ENCODE assay signal across 19 cellular contexts in genomic region chr2:144143294-144144092, GRCh38.
DNase-seq lines count a peak whose midpoint lies in the region; ATAC-seq and TF ChIP-seq lines count a peak whose summit lies in the region.
"Had no signal": no experiment of that assay in that cellular context is flagged by ENCODE, and none has a peak within 500 bp of the region (broad histone marks: within the 10 kb centered on the region; RNA-seq: fewer than 3 reads in every experiment).

No MANE protein-coding gene starts in this region.

- no peak overlapping the region for H2BK15ac ChIP-seq in H9 (ENCODE audit: low read depth, low read length)

- H3K27me3 Mint-ChIP-seq in activated CD8-positive, alpha-beta T cell treated with anti-CD3 and anti-CD28 coated beads, Interleukin-2, amount 10 ng/mL, durations not matched to agents 7 days and 5 days (ENCODE audit: low read depth), result no peaks in the 10 kb centered on the region
- no peaks in the 10 kb centered on the region for H3K27me3 Mint-ChIP-seq in H9 (ENCODE audit: low read depth)
- H3K27me3 Mint-ChIP-seq in T-cell, result no peaks in the 10 kb centered on the region
- H3K27me3 Mint-ChIP-seq: activated CD4-positive, alpha-beta T cell treated with anti-CD3 and anti-CD28 coated beads for 36 hours; activated T-cell treated with anti-CD3 and anti-CD28 coated beads, Interleukin-2, amount 50 U/mL, for 24 hours had no signal

- H3K14ac ChIP-seq in H9 (ENCODE audit: insufficient read depth, low read length), result no peak overlapping the region

- no peak overlapping the region for H4K5ac ChIP-seq in H9 (ENCODE audit: insufficient read length, low read depth, low read length)

- no peaks in the 10 kb centered on the region for H3K4me1 Mint-ChIP-seq in activated CD8-positive, alpha-beta T cell treated with anti-CD3 and anti-CD28 coated beads, Interleukin-2, amount 10 ng/mL, durations not matched to agents 7 days and 5 days (ENCODE audit: low read depth)
- H3K4me1 Mint-ChIP-seq in H9 (0 out of 4 replicates have a peak, but pooled peaks cover 0 to 2% of the 10 kb centered on the region in 2 experiments), T-cell (no peaks in the 10 kb centered on the region)
- H3K4me1 Mint-ChIP-seq: activated CD4-positive, alpha-beta T cell treated with anti-CD3 and anti-CD28 coated beads for 36 hours had no signal

- H3K27ac ChIP-seq in OCI-LY7 (ENCODE audit: low read depth, low read length, poor library complexity, severe bottlenecking) (no peak overlapping the region), gastroesophageal sphincter (no peak overlapping the region), H9 (ENCODE audit: insufficient read length, low read depth, low read length) (no peak overlapping the region)
- H3K27ac ChIP-seq: BLaER1, epithelial cell of prostate, psoas muscle had no signal

- no peak overlapping the region for H4K8ac ChIP-seq in H9 (replicated peaks; ENCODE audit: insufficient read length, low read depth, low read length)

- intact Hi-C loops in OCI-LY7 (cut with micrococcal nuclease; ENCODE audit: unreplicated experiment), result loop anchor here (10.0 kb wide), 1 partner anchor 1611 kb away; no protein-coding TSS in a partner anchor

- no peak overlapping the region for H3T11ph ChIP-seq in H9 (ENCODE audit: low read length)

- no peak overlapping the region for H3K27ac Mint-ChIP-seq in activated CD8-positive, alpha-beta T cell treated with anti-CD3 and anti-CD28 coated beads, Interleukin-2, amount 10 ng/mL, durations not matched to agents 7 days and 5 days
- H3K27ac Mint-ChIP-seq in H9 (no peak overlapping the region), T-cell (no peak overlapping the region)
- H3K27ac Mint-ChIP-seq: activated CD4-positive, alpha-beta T cell treated with anti-CD3 and anti-CD28 coated beads for 36 hours; activated T-cell treated with anti-CD3 and anti-CD28 coated beads, Interleukin-2, amount 50 U/mL, for 24 hours; T-helper 1 cell treated with Interleukin-12 subunit alpha and Interleukin-12 subunit beta and Interleukin-4 antibody, amounts not matched to agents 30 μg/mL and 1 μg/mL, for 36 hours had no signal

- H2BK5ac ChIP-seq in H9 (ENCODE audit: insufficient read length, low read length), result no peak overlapping the region

- H4K20me1 ChIP-seq in OCI-LY7 (ENCODE audit: insufficient read depth, low read length) (no peaks in the 10 kb centered on the region), H9 (ENCODE audit: control insufficient read depth, insufficient read depth, insufficient read length) (no peaks in the 10 kb centered on the region)
- H4K20me1 ChIP-seq: BLaER1 had no signal

- WGBS in gastroesophageal sphincter (ENCODE audit: low coverage in 1 of 2), 2 donors, result 87 to 88% methylated on average over 4 of the region's 4 CpGs
- no CpG with 5 or more reads among the region's 4 CpGs for WGBS in H9 (ENCODE audit: extremely low coverage, insufficient read length, low lambda C conversion rate)

- no peaks in the 10 kb centered on the region for H3K79me1 ChIP-seq in H9 (ENCODE audit: insufficient read depth, low read depth, low read length, poor library complexity, severe bottlenecking)

- H3K4me1 ChIP-seq in OCI-LY7 (ENCODE audit: insufficient read depth, low read length, poor library complexity, severe bottlenecking), result peaks cover 3% of the 10 kb centered on the region
- peaks cover 0 to 7% (median 0%) of the 10 kb centered on the region in 3 donors for H3K4me1 ChIP-seq in gastroesophageal sphincter
- no peaks in the 10 kb centered on the region for H3K4me1 ChIP-seq in H9 (ENCODE audit: insufficient read depth, low read length)
- H3K4me1 ChIP-seq: BLaER1, psoas muscle had no signal

- no peak overlapping the region for H3K23ac ChIP-seq in H9 (ENCODE audit: insufficient read length, low read depth, low read length)

- no TSS peak for BruUV-seq in OCI-LY7 (replicated peaks; lab: Mats Ljungman, UMichigan)

- no peak for TF ChIP-seq POLR2A in gastroesophageal sphincter (IDR thresholded peaks at IDR 0.05)

- H2AK5ac ChIP-seq in H9 (ENCODE audit: insufficient read length, low read length), result no peak overlapping the region

- H3K9ac ChIP-seq in H9 (ENCODE audit: extremely low read depth, insufficient read length, low read length), result no peak overlapping the region
- H3K9ac ChIP-seq: BLaER1 had no signal

- ATAC-seq in HG02885 (IDR thresholded peaks at IDR 0.05; ENCODE audit: poor library complexity, unreplicated experiment) (peak; percentile 49), gastroesophageal sphincter (peak; percentile 41), GM19463 (IDR thresholded peaks at IDR 0.05; ENCODE audit: unreplicated experiment) (no peak), T-cell (replicated peaks in 1 of 4) (no peak)
- ATAC-seq in activated CD8-positive, alpha-beta T cell treated with anti-CD3 and anti-CD28 coated beads, Interleukin-2, amount 10 ng/mL, durations not matched to agents 7 days and 5 days, result no peak
- ATAC-seq: activated CD4-positive, alpha-beta T cell treated with anti-CD3 and anti-CD28 coated beads for 36 hours; PC-3; psoas muscle had no signal

- H3K18ac ChIP-seq in H9 (ENCODE audit: insufficient read length, low read depth, low read length), result no peak overlapping the region

- no peaks in the 10 kb centered on the region for H3K23me2 ChIP-seq in H9 (ENCODE audit: insufficient read length, low read depth, low read length, poor library complexity, severe bottlenecking)

- H3K9me3 Mint-ChIP-seq in activated CD8-positive, alpha-beta T cell treated with anti-CD3 and anti-CD28 coated beads, Interleukin-2, amount 10 ng/mL, durations not matched to agents 7 days and 5 days (ENCODE audit: insufficient read depth), result no peaks in the 10 kb centered on the region
- H3K9me3 Mint-ChIP-seq in H9 (no peaks in the 10 kb centered on the region), T-cell (no peaks in the 10 kb centered on the region)
- H3K9me3 Mint-ChIP-seq: activated T-cell treated with anti-CD3 and anti-CD28 coated beads, Interleukin-2, amount 50 U/mL, for 24 hours; T-helper 1 cell treated with Interleukin-12 subunit alpha and Interleukin-12 subunit beta and Interleukin-4 antibody, amounts not matched to agents 30 μg/mL and 1 μg/mL, for 36 hours had no signal

- POLR2A ChIA-PET in OCI-LY7 (lab: Charles Lee) (interaction anchor here (0.5 kb wide), 1 partner anchor 1046 kb away, joined by 5 read pairs; no protein-coding TSS in a partner anchor), T-cell (lab: Charles Lee) (no interaction called here)
- POLR2A ChIA-PET in activated CD8-positive, alpha-beta T cell treated with anti-CD3 and anti-CD28 coated beads, Interleukin-2, amount 10 ng/mL, durations not matched to agents 7 days and 5 days (lab: Charles Lee), result no interaction called here

- H3K36me3 Mint-ChIP-seq in activated CD8-positive, alpha-beta T cell treated with anti-CD3 and anti-CD28 coated beads, Interleukin-2, amount 10 ng/mL, durations not matched to agents 7 days and 5 days (ENCODE audit: low read depth), result peaks cover 11% of the 10 kb centered on the region
- no peaks in the 10 kb centered on the region for H3K36me3 Mint-ChIP-seq in H9 (ENCODE audit: insufficient read depth in 1 of 3, low read depth in 3 of 3)
- peaks cover 34% of the 10 kb centered on the region for H3K36me3 Mint-ChIP-seq in T-cell

- H2BK12ac ChIP-seq in H9 (ENCODE audit: insufficient read length, low read depth, low read length), result no peak overlapping the region

- no peak overlapping the region for H4K91ac ChIP-seq in H9 (ENCODE audit: insufficient read length, low read depth, low read length)

- H3K4ac ChIP-seq in H9 (ENCODE audit: low read depth, low read length), result no peak overlapping the region

- H3K79me2 ChIP-seq in OCI-LY7 (ENCODE audit: insufficient read depth, low read depth, low read length), result no peaks in the 10 kb centered on the region
- no peaks in the 10 kb centered on the region for H3K79me2 ChIP-seq in H9 (ENCODE audit: insufficient read depth, low read length)

- H3K4me3 ChIP-seq in OCI-LY7 (ENCODE audit: low read depth, low read length, poor library complexity, severe bottlenecking) (no peak overlapping the region), gastroesophageal sphincter (no peak overlapping the region)
- H3K4me3 ChIP-seq: BLaER1, psoas muscle, tibial nerve had no signal

- peak; percentile 7 for DNase-seq in OCI-LY7 (ENCODE audit: low spot score)
- DNase-seq in pons (ENCODE audit: low spot score), result peak; percentile 75
- no peak for DNase-seq in activated CD8-positive, alpha-beta T cell treated with anti-CD3 and anti-CD28 coated beads, Interleukin-2, amount 10 ng/mL, durations not matched to agents 7 days and 5 days
- no peak for DNase-seq in H9
- DNase-seq in T-cell, result no peak
- DNase-seq: activated CD4-positive, alpha-beta T cell treated with anti-CD3 and anti-CD28 coated beads for 36 hours; activated T-cell treated with anti-CD3 and anti-CD28 coated beads, Interleukin-2, amount 50 U/mL, for 24 hours; DMS79 treated with DMSO at 0.1 percent for 48 hours; glutamatergic neuron; NCI-H2171; PC-3; psoas muscle had no signal

- no peak overlapping the region for H2AFZ ChIP-seq in OCI-LY7 (ENCODE audit: low read length)
- H2AFZ ChIP-seq in H9 (ENCODE audit: low read length), result no peak overlapping the region

- H3K4me2 ChIP-seq in OCI-LY7 (ENCODE audit: low read length), result no peak overlapping the region
- no peak overlapping the region for H3K4me2 ChIP-seq in H9 (ENCODE audit: insufficient read depth, insufficient read length, low read length)
- H3K4me2 ChIP-seq: BLaER1 had no signal

- H2BK20ac ChIP-seq in H9 (ENCODE audit: low read depth, low read length, poor library complexity, severe bottlenecking), result no peak overlapping the region

- H3K56ac ChIP-seq in H9 (ENCODE audit: insufficient read length, low read depth, low read length), result no peak overlapping the region

- H3K27me3 ChIP-seq in gastroesophageal sphincter (no peaks in the 10 kb centered on the region), H9 (ENCODE audit: insufficient read depth, low read length) (no peaks in the 10 kb centered on the region)
- H3K27me3 ChIP-seq: BLaER1, tibial nerve had no signal

- H3K36me3 ChIP-seq in OCI-LY7 (ENCODE audit: insufficient read depth, low read length), result no peaks in the 10 kb centered on the region
- H3K36me3 ChIP-seq in gastroesophageal sphincter, result no peaks in the 10 kb centered on the region
- H3K36me3 ChIP-seq: tibial nerve had no signal

- CTCF ChIA-PET in OCI-LY7 (lab: Charles Lee; ENCODE audit: unreplicated experiment) (no interaction called here), T-cell (lab: Charles Lee) (no interaction called here)
- CTCF ChIA-PET in activated CD8-positive, alpha-beta T cell treated with anti-CD3 and anti-CD28 coated beads, Interleukin-2, amount 10 ng/mL, durations not matched to agents 7 days and 5 days (lab: Charles Lee), result no interaction called here

- TF ChIP-seq CTCF in OCI-LY7 (conservative IDR thresholded peaks at IDR 0.05; ENCODE audit: low read length) (no peak), gastroesophageal sphincter (IDR thresholded peaks at IDR 0.05) (no peak), H9 (conservative IDR thresholded peaks at IDR 0.05) (no peak)

- H3K9me3 ChIP-seq in OCI-LY7 (ENCODE audit: low read length) (no peaks in the 10 kb centered on the region), gastroesophageal sphincter (no peaks in the 10 kb centered on the region), H9 (ENCODE audit: control insufficient read depth, low read depth, low read length) (no peaks in the 10 kb centered on the region)
- H3K9me3 ChIP-seq: BLaER1, psoas muscle, tibial nerve had no signal

- TF ChIP-seq EP300 in gastroesophageal sphincter (IDR thresholded peaks at IDR 0.05), result no peak

- H3K9me2 ChIP-seq in OCI-LY7 (ENCODE audit: insufficient read depth, low read length), result no peaks in the 10 kb centered on the region

- H2BK120ac ChIP-seq in H9 (ENCODE audit: low read depth, low read length, poor library complexity, severe bottlenecking), result no peak overlapping the region

- H3K4me3 Mint-ChIP-seq in activated CD8-positive, alpha-beta T cell treated with anti-CD3 and anti-CD28 coated beads, Interleukin-2, amount 10 ng/mL, durations not matched to agents 7 days and 5 days, result no peak overlapping the region
- H3K4me3 Mint-ChIP-seq in H9 (no peak overlapping the region), T-cell (no peak overlapping the region)
- H3K4me3 Mint-ChIP-seq: activated CD4-positive, alpha-beta T cell treated with anti-CD3 and anti-CD28 coated beads for 36 hours; activated T-cell treated with anti-CD3 and anti-CD28 coated beads, Interleukin-2, amount 50 U/mL, for 24 hours; T-helper 1 cell treated with Interleukin-12 subunit alpha and Interleukin-12 subunit beta and Interleukin-4 antibody, amounts not matched to agents 30 μg/mL and 1 μg/mL, for 36 hours had no signal

Comparison
In these comparisons a context has a peak if more than half of its experiments do, and no peak if none do; other contexts are left out.
1. ATAC-seq: peak in HG02885 (single experiment) and gastroesophageal sphincter (single experiment); none in activated CD8-positive, alpha-beta T cell treated with anti-CD3 and anti-CD28 coated beads, Interleukin-2, amount 10 ng/mL, durations not matched to agents 7 days and 5 days (single experiment), GM19463 (single experiment) and T-cell (0 of 4).
2. DNase-seq: peak in OCI-LY7 (single experiment) and pons (single experiment); none in activated CD8-positive, alpha-beta T cell treated with anti-CD3 and anti-CD28 coated beads, Interleukin-2, amount 10 ng/mL, durations not matched to agents 7 days and 5 days (single experiment), H9 (single experiment) and T-cell (0 of 34).